In genomic region chr11:76236092-76237026, GRCh38 we compare ENCODE assay signal across 8 cellular contexts. TPM values are rescaled to one million over a fixed set of nuclear protein-coding genes. Genes with fewer than 3 reads are reported as not detected.
DNase-seq lines count a peak whose midpoint lies in the region; ATAC-seq, FAIRE-seq and TF ChIP-seq lines count a peak whose summit lies in the region.

No MANE protein-coding gene starts in this region.

- H3K4me3 ChIP-seq in endothelial cell of umbilical vein (replicated peaks in 1 of 3; ENCODE audit: insufficient read depth in 1 of 3, low read depth in 1 of 3, low read length in 3 of 3): peak overlapping the region; percentile 68 to 84 (median 76)

- no peak overlapping the region for H3K27ac ChIP-seq in endothelial cell of umbilical vein (ENCODE audit: insufficient read depth, low read depth, low read length)

- POLR2A ChIA-PET in activated CD4-positive, alpha-beta memory T cell treated with anti-CD3 and anti-CD28 coated beads, Interleukin-2, amount 10 ng/mL, durations not matched to agents 7 days and 5 days (lab: Charles Lee): interaction anchor here (1.0 to 2.4 kb wide), 4 partner anchors 10 to 86 kb away, joined by 3 to 12 read pairs (median 4); no protein-coding TSS in a partner anchor
- POLR2A ChIA-PET in endothelial cell of umbilical vein (lab: Charles Lee): no interaction called here

- no peaks in the 10 kb centered on the region for H3K9me1 ChIP-seq in endothelial cell of umbilical vein (replicated peaks; ENCODE audit: control insufficient read depth, extremely low read depth, insufficient read depth, low read length)

- H3K9me3 Mint-ChIP-seq in activated CD4-positive, alpha-beta memory T cell treated with anti-CD3 and anti-CD28 coated beads, Interleukin-2, amount 10 ng/mL, durations not matched to agents 7 days and 5 days: no peaks in the 10 kb centered on the region
- H3K9me3 Mint-ChIP-seq in stimulated activated naive CD8-positive, alpha-beta T cell treated with anti-CD3 and anti-CD28 coated beads, Interleukin-15, Interleukin-2, amounts not matched to agents 100 ng/mL and 50 ng/mL, for 24 hours: no peaks in the 10 kb centered on the region

- H3K9ac ChIP-seq in endothelial cell of umbilical vein (replicated peaks; ENCODE audit: extremely low read depth, insufficient read depth, low read length): peak overlapping the region; percentile 19

- H3K27ac Mint-ChIP-seq in activated CD4-positive, alpha-beta memory T cell treated with anti-CD3 and anti-CD28 coated beads, Interleukin-2, amount 10 ng/mL, durations not matched to agents 7 days and 5 days: peak overlapping the region; percentile 88
- H3K27ac Mint-ChIP-seq in stimulated activated naive CD8-positive, alpha-beta T cell treated with anti-CD3 and anti-CD28 coated beads, Interleukin-15, Interleukin-2, amounts not matched to agents 100 ng/mL and 50 ng/mL, for 24 hours: peak overlapping the region; percentile 97

- TF ChIP-seq POLR2A in endothelial cell of umbilical vein (IDR thresholded peaks at IDR 0.05; ENCODE audit: low read depth, low read length): no peak

- intact Hi-C loops in endothelial cell of umbilical vein (cut with micrococcal nuclease): loop anchor here (5.0 kb wide), 3 partner anchors 51 to 446 kb away; partner anchors contain the start of genes GVQW3 and THAP12

- H3K4me2 ChIP-seq in endothelial cell of umbilical vein (ENCODE audit: insufficient read depth, low read length): peak overlapping the region; percentile 85

- peak overlapping the region; percentile 88 for H3K4me3 Mint-ChIP-seq in activated CD4-positive, alpha-beta memory T cell treated with anti-CD3 and anti-CD28 coated beads, Interleukin-2, amount 10 ng/mL, durations not matched to agents 7 days and 5 days
- peak overlapping the region; percentile 95 for H3K4me3 Mint-ChIP-seq in stimulated activated naive CD8-positive, alpha-beta T cell treated with anti-CD3 and anti-CD28 coated beads, Interleukin-15, Interleukin-2, amounts not matched to agents 100 ng/mL and 50 ng/mL, for 24 hours

- ATAC-seq in HG02588 (IDR thresholded peaks at IDR 0.05; ENCODE audit: unreplicated experiment): peak; percentile 18

- peaks cover 11% of the 10 kb centered on the region for H3K4me1 ChIP-seq in endothelial cell of umbilical vein (ENCODE audit: control insufficient read depth, extremely low read depth, insufficient read depth, low read length)

- H3K27me3 ChIP-seq in endothelial cell of umbilical vein (ENCODE audit: control insufficient read depth in 2 of 2, insufficient read depth in 2 of 2, low read length in 2 of 2): no peaks in the 10 kb centered on the region

- DNase-seq in G401 (ENCODE audit: low spot score) (peak; percentile 69), NCI-H2171 treated with DMSO at 0.1 percent for 48 hours (lab: John Stamatoyannopoulos, UW) (peak; percentile 54), endothelial cell of umbilical vein (ENCODE audit: low read depth, low spot score) (no peak), mucosa of gallbladder (ENCODE audit: low spot score) (peak; percentile 44), medulla oblongata (ENCODE audit: extremely low spot score) (no peak)
- DNase-seq in activated CD4-positive, alpha-beta memory T cell treated with anti-CD3 and anti-CD28 coated beads, Interleukin-2, amount 10 ng/mL, durations not matched to agents 7 days and 5 days: no peak

- H3K9me3 ChIP-seq in endothelial cell of umbilical vein (replicated peaks; ENCODE audit: control insufficient read depth, insufficient read depth, low read length): no peaks in the 10 kb centered on the region

- in situ Hi-C loops in G401 (cut with HindIII; ENCODE audit: low sequenced_read_pairs): no loop called here

- H2AFZ ChIP-seq in endothelial cell of umbilical vein (ENCODE audit: low read depth, low read length): peak overlapping the region; percentile 93

- no peaks in the 10 kb centered on the region for H3K79me2 ChIP-seq in endothelial cell of umbilical vein (ENCODE audit: control insufficient read depth, insufficient read depth, low read length)

- no peaks in the 10 kb centered on the region for H3K36me3 ChIP-seq in endothelial cell of umbilical vein (ENCODE audit: control insufficient read depth in 2 of 2, extremely low read depth in 1 of 2, insufficient read depth in 2 of 2, low read length in 2 of 2)

- peaks cover 35% of the 10 kb centered on the region for H3K27me3 Mint-ChIP-seq in activated CD4-positive, alpha-beta memory T cell treated with anti-CD3 and anti-CD28 coated beads, Interleukin-2, amount 10 ng/mL, durations not matched to agents 7 days and 5 days
- peaks cover 12% of the 10 kb centered on the region for H3K27me3 Mint-ChIP-seq in stimulated activated naive CD8-positive, alpha-beta T cell treated with anti-CD3 and anti-CD28 coated beads, Interleukin-15, Interleukin-2, amounts not matched to agents 100 ng/mL and 50 ng/mL, for 24 hours

- dilution Hi-C loops in endothelial cell of umbilical vein (cut with MboI; ENCODE audit: extremely low pct_ligation_motif_present, low sequenced_read_pairs): no loop called here

- FAIRE-seq in endothelial cell of umbilical vein (lab: Jason Lieb, UNC): peak; percentile 15

- BruUV-seq in endothelial cell of umbilical vein (replicated peaks; lab: Mats Ljungman, UMichigan): no TSS peak

- H3K36me3 Mint-ChIP-seq in activated CD4-positive, alpha-beta memory T cell treated with anti-CD3 and anti-CD28 coated beads, Interleukin-2, amount 10 ng/mL, durations not matched to agents 7 days and 5 days (ENCODE audit: low read depth): peaks cover 5% of the 10 kb centered on the region
- peaks cover 7% of the 10 kb centered on the region for H3K36me3 Mint-ChIP-seq in stimulated activated naive CD8-positive, alpha-beta T cell treated with anti-CD3 and anti-CD28 coated beads, Interleukin-15, Interleukin-2, amounts not matched to agents 100 ng/mL and 50 ng/mL, for 24 hours (ENCODE audit: low read depth)

- CTCF ChIA-PET in activated CD4-positive, alpha-beta memory T cell treated with anti-CD3 and anti-CD28 coated beads, Interleukin-2, amount 10 ng/mL, durations not matched to agents 7 days and 5 days (lab: Charles Lee): interaction anchor here (5.3 kb wide), 1 partner anchor 28 kb away, joined by 66 read pairs; no protein-coding TSS in a partner anchor
- CTCF ChIA-PET in endothelial cell of umbilical vein (lab: Charles Lee): interaction anchor here (1.5 to 6.5 kb wide), 2 partner anchors 12 to 27 kb away, joined by 4 to 61 read pairs; no protein-coding TSS in a partner anchor

- H4K20me1 ChIP-seq in endothelial cell of umbilical vein (replicated peaks; ENCODE audit: control insufficient read depth, extremely low read depth, insufficient read depth, low read length): no peaks in the 10 kb centered on the region

- H3K4me1 Mint-ChIP-seq in activated CD4-positive, alpha-beta memory T cell treated with anti-CD3 and anti-CD28 coated beads, Interleukin-2, amount 10 ng/mL, durations not matched to agents 7 days and 5 days: peaks cover 48% of the 10 kb centered on the region
- peaks cover 52% of the 10 kb centered on the region for H3K4me1 Mint-ChIP-seq in stimulated activated naive CD8-positive, alpha-beta T cell treated with anti-CD3 and anti-CD28 coated beads, Interleukin-15, Interleukin-2, amounts not matched to agents 100 ng/mL and 50 ng/mL, for 24 hours (ENCODE audit: low read depth)

- no peak for TF ChIP-seq CTCF in endothelial cell of umbilical vein (IDR thresholded peaks at IDR 0.05; ENCODE audit: extremely low read depth in 1 of 2, insufficient read depth in 1 of 2, low read depth in 1 of 2, low read length in 2 of 2)

TF ChIP-seq in endothelial cell of umbilical vein, 7 proteins besides CTCF, POLR2A, EP300 and RAD21:
- no peak for TF ChIP-seq JUN (IDR thresholded peaks at IDR 0.05; ENCODE audit: borderline replicate concordance, insufficient read depth, insufficient read length, low read depth)
- no peak for TF ChIP-seq EZH2 (IDR thresholded peaks at IDR 0.05; ENCODE audit: borderline replicate concordance, low read depth, low read length, severe bottlenecking)
- TF ChIP-seq MYC (IDR thresholded peaks at IDR 0.05; ENCODE audit: low read depth, low read length): no peak
- TF ChIP-seq POLR2AphosphoS5 (IDR thresholded peaks at IDR 0.05; ENCODE audit: insufficient read depth, low read depth, low read length): no peak
- no peak for TF ChIP-seq MAX (IDR thresholded peaks at IDR 0.05; ENCODE audit: insufficient read depth, insufficient read length)
- no peak for TF ChIP-seq GATA2 (IDR thresholded peaks at IDR 0.05; ENCODE audit: insufficient read depth, insufficient read length, low read depth, low read length)
- no peak for TF ChIP-seq FOS (IDR thresholded peaks at IDR 0.05; ENCODE audit: borderline replicate concordance, insufficient read depth, low read length)

RNA-seq across cellular contexts. Expression of gene WNT11, which starts 30.1 kb away (rescaled TPM):
- total RNA-seq in G401 (2014; rRNA removed; shearing (Covaris generic)): 20.5 and 21.6 TPM in 2 replicates
- total RNA-seq in activated CD4-positive, alpha-beta memory T cell treated with anti-CD3 and anti-CD28 coated beads, Interleukin-2, amount 10 ng/mL, durations not matched to agents 7 days and 5 days: under 1 TPM in 1 of 2 experiments, not detected in 1; 0.20 TPM
- total RNA-seq in endothelial cell of umbilical vein (not detected in 2 replicates), mucosa of gallbladder (1.8 TPM)
- 0.03 TPM in 1 of 2 replicates, not detected in the other for polyA plus RNA-seq in endothelial cell of umbilical vein
- polyA plus RNA-seq in endothelial cell of umbilical vein (2011; cell fraction: cytosol; rRNA removed): 0.03 TPM in 1 of 2 replicates, not detected in the other
- not detected in 2 replicates for polyA plus RNA-seq in endothelial cell of umbilical vein (2011; cell fraction: nucleus; rRNA removed)
- 0.37 TPM in 1 of 2 replicates, not detected in the other for polyA plus RNA-seq in endothelial cell of umbilical vein (2012)
- polyA minus RNA-seq in endothelial cell of umbilical vein: not detected in 2 replicates
- polyA minus RNA-seq in endothelial cell of umbilical vein (2011; cell fraction: cytosol; rRNA and poly(A)+ RNA removed): 1.1 TPM
- not detected in 2 replicates for polyA minus RNA-seq in endothelial cell of umbilical vein (2011; cell fraction: nucleus; rRNA and poly(A)+ RNA removed)

Comparison
In these comparisons a context has a peak if more than half of its experiments do, and no peak if none do; other contexts are left out.
1. DNase-seq: peak in G401 (single experiment), NCI-H2171 treated with DMSO at 0.1 percent for 48 hours (single experiment) and mucosa of gallbladder (single experiment); none in activated CD4-positive, alpha-beta memory T cell treated with anti-CD3 and anti-CD28 coated beads, Interleukin-2, amount 10 ng/mL, durations not matched to agents 7 days and 5 days (single experiment), endothelial cell of umbilical vein (single experiment) and medulla oblongata (single experiment).